18 cellular contexts compared by ENCODE assay signal in genomic region chrX:19541931-19542330, GRCh38. TPM values are rescaled to one million over a fixed set of nuclear protein-coding genes. Genes with fewer than 3 reads are reported as not detected.
DNase-seq lines count a peak whose midpoint lies in the region; ATAC-seq and TF ChIP-seq lines count a peak whose summit lies in the region.
"Had no signal": no experiment of that assay in that cellular context is flagged by ENCODE, and none has a peak within 500 bp of the region (broad histone marks: within the 10 kb centered on the region; RNA-seq: fewer than 3 reads in every experiment).

No MANE protein-coding gene starts in this region.

- H3K36me3 Mint-ChIP-seq in activated T-cell treated with anti-CD3 and anti-CD28 coated beads, Interleukin-2, amount 50 U/mL, for 24 hours (ENCODE audit: low read depth): peaks cover 68% of the 10 kb centered on the region
- H3K36me3 Mint-ChIP-seq in natural killer cell treated with Interleukin-12 subunit alpha and Interleukin-12 subunit beta and Interleukin-15 and Interleukin-18, amount 100 ng/mL, for 72 hours: peaks cover 11% of the 10 kb centered on the region
- no peaks in the 10 kb centered on the region for H3K36me3 Mint-ChIP-seq in natural killer cell
- H3K36me3 Mint-ChIP-seq in activated T-helper 17 cell treated with anti-CD3 and anti-CD28 coated beads, Interleukin-2, amount 50 U/mL, for 72 hours (ENCODE audit: low read depth): peaks cover 86% of the 10 kb centered on the region
- H3K36me3 Mint-ChIP-seq in stimulated activated effector memory CD8-positive, alpha-beta T cell treated with anti-CD3 and anti-CD28 coated beads, Interleukin-12 subunit alpha, Interleukin-12 subunit beta, amount 100 ng/mL, for 72 hours: peaks cover 93% of the 10 kb centered on the region

- H3K4me1 Mint-ChIP-seq in activated T-cell treated with anti-CD3 and anti-CD28 coated beads, Interleukin-2, amount 50 U/mL, for 24 hours (ENCODE audit: low read depth): peaks cover 3% of the 10 kb centered on the region
- H3K4me1 Mint-ChIP-seq in natural killer cell treated with Interleukin-12 subunit alpha and Interleukin-12 subunit beta and Interleukin-15 and Interleukin-18, amount 100 ng/mL, for 72 hours (ENCODE audit: low read depth in 2 of 2): peaks cover 8 to 18% of the 10 kb centered on the region in 2 donors
- H3K4me1 Mint-ChIP-seq in natural killer cell: peaks cover 0 to 18% of the 10 kb centered on the region in 2 donors
- peaks cover 17% of the 10 kb centered on the region for H3K4me1 Mint-ChIP-seq in activated T-helper 17 cell treated with anti-CD3 and anti-CD28 coated beads, Interleukin-2, amount 50 U/mL, for 72 hours
- peaks cover 36% of the 10 kb centered on the region for H3K4me1 Mint-ChIP-seq in stimulated activated effector memory CD8-positive, alpha-beta T cell treated with anti-CD3 and anti-CD28 coated beads, Interleukin-12 subunit alpha, Interleukin-12 subunit beta, amount 100 ng/mL, for 72 hours

- no peak for ATAC-seq in natural killer cell treated with Interleukin-12 subunit alpha and Interleukin-12 subunit beta and Interleukin-15 and Interleukin-18, amount 100 ng/mL, for 72 hours
- ATAC-seq in natural killer cell (no peak), GM19395 (IDR thresholded peaks at IDR 0.05; ENCODE audit: unreplicated experiment) (no peak)
- ATAC-seq in activated T-helper 17 cell treated with anti-CD3 and anti-CD28 coated beads, Interleukin-2, amount 50 U/mL, for 72 hours (replicated peaks): no peak
- ATAC-seq in stimulated activated effector memory CD8-positive, alpha-beta T cell treated with anti-CD3 and anti-CD28 coated beads, Interleukin-12 subunit alpha, Interleukin-12 subunit beta, amount 100 ng/mL, for 72 hours: no peak
- ATAC-seq: HCT116 had no signal

- H3K27me3 Mint-ChIP-seq in activated T-cell treated with anti-CD3 and anti-CD28 coated beads, Interleukin-2, amount 50 U/mL, for 24 hours: peaks cover 16% of the 10 kb centered on the region
- peaks cover 0 to 3% of the 10 kb centered on the region in 2 donors for H3K27me3 Mint-ChIP-seq in natural killer cell treated with Interleukin-12 subunit alpha and Interleukin-12 subunit beta and Interleukin-15 and Interleukin-18, amount 100 ng/mL, for 72 hours
- H3K27me3 Mint-ChIP-seq in natural killer cell (ENCODE audit: low read depth in 2 of 2): no peaks in the 10 kb centered on the region
- H3K27me3 Mint-ChIP-seq in activated T-helper 17 cell treated with anti-CD3 and anti-CD28 coated beads, Interleukin-2, amount 50 U/mL, for 72 hours: no peaks in the 10 kb centered on the region
- H3K27me3 Mint-ChIP-seq: CD4-positive, alpha-beta memory T cell had no signal

- intact Hi-C loops in natural killer cell (cut with micrococcal nuclease): loop anchor here (5.0 kb wide), 1 partner anchor 525 kb away; no protein-coding TSS in a partner anchor

- TF ChIP-seq CTCF in natural killer cell (IDR thresholded peaks at IDR 0.05): no peak

- H3K4me3 Mint-ChIP-seq in activated T-cell treated with anti-CD3 and anti-CD28 coated beads, Interleukin-2, amount 50 U/mL, for 24 hours: no peak overlapping the region
- no peak overlapping the region for H3K4me3 Mint-ChIP-seq in natural killer cell treated with Interleukin-12 subunit alpha and Interleukin-12 subunit beta and Interleukin-15 and Interleukin-18, amount 100 ng/mL, for 72 hours
- no peak overlapping the region for H3K4me3 Mint-ChIP-seq in natural killer cell
- no peak overlapping the region for H3K4me3 Mint-ChIP-seq in activated T-helper 17 cell treated with anti-CD3 and anti-CD28 coated beads, Interleukin-2, amount 50 U/mL, for 72 hours
- no peak overlapping the region for H3K4me3 Mint-ChIP-seq in stimulated activated effector memory CD8-positive, alpha-beta T cell treated with anti-CD3 and anti-CD28 coated beads, Interleukin-12 subunit alpha, Interleukin-12 subunit beta, amount 100 ng/mL, for 72 hours
- H3K4me3 Mint-ChIP-seq: HFFc6 had no signal

- H3K27ac Mint-ChIP-seq in activated T-cell treated with anti-CD3 and anti-CD28 coated beads, Interleukin-2, amount 50 U/mL, for 24 hours: peak overlapping the region; percentile 61
- peak overlapping the region; percentile 21 to 66 for H3K27ac Mint-ChIP-seq in natural killer cell treated with Interleukin-12 subunit alpha and Interleukin-12 subunit beta and Interleukin-15 and Interleukin-18, amount 100 ng/mL, for 72 hours
- peak overlapping the region in 1 of 2 donors; percentile 6 for H3K27ac Mint-ChIP-seq in natural killer cell
- H3K27ac Mint-ChIP-seq in activated T-helper 17 cell treated with anti-CD3 and anti-CD28 coated beads, Interleukin-2, amount 50 U/mL, for 72 hours: peak overlapping the region; percentile 19
- H3K27ac Mint-ChIP-seq in stimulated activated effector memory CD8-positive, alpha-beta T cell treated with anti-CD3 and anti-CD28 coated beads, Interleukin-12 subunit alpha, Interleukin-12 subunit beta, amount 100 ng/mL, for 72 hours: peak overlapping the region; percentile 88
- H3K27ac Mint-ChIP-seq: HFFc6 had no signal

- no peak for DNase-seq in activated T-cell treated with anti-CD3 and anti-CD28 coated beads, Interleukin-2, amount 50 U/mL, for 24 hours
- DNase-seq in activated T-cell treated with anti-CD3 and anti-CD28 coated beads, Interleukin-2, amount 50 U/mL, for 1 hour: no peak
- no peak for DNase-seq in natural killer cell treated with Interleukin-12 subunit alpha and Interleukin-12 subunit beta and Interleukin-15 and Interleukin-18, amount 100 ng/mL, for 72 hours (ENCODE audit: low spot score)
- DNase-seq in natural killer cell (no peak), dermis blood vessel endothelial cell (no peak)
- DNase-seq in stimulated activated effector memory CD8-positive, alpha-beta T cell treated with anti-CD3 and anti-CD28 coated beads, Interleukin-12 subunit alpha, Interleukin-12 subunit beta, amount 100 ng/mL, for 72 hours (ENCODE audit: low spot score in 2 of 2): no peak
- DNase-seq: ACHN; BE2C; CD4-positive, alpha-beta memory T cell; DMS153; DMS79; GDM1; GOT3; H7; HFFc6 had no signal

- H3K9me3 Mint-ChIP-seq in activated T-cell treated with anti-CD3 and anti-CD28 coated beads, Interleukin-2, amount 50 U/mL, for 24 hours: no peaks in the 10 kb centered on the region
- H3K9me3 Mint-ChIP-seq in natural killer cell treated with Interleukin-12 subunit alpha and Interleukin-12 subunit beta and Interleukin-15 and Interleukin-18, amount 100 ng/mL, for 72 hours: no peaks in the 10 kb centered on the region
- H3K9me3 Mint-ChIP-seq in natural killer cell: no peaks in the 10 kb centered on the region
- H3K9me3 Mint-ChIP-seq in activated T-helper 17 cell treated with anti-CD3 and anti-CD28 coated beads, Interleukin-2, amount 50 U/mL, for 72 hours: no peaks in the 10 kb centered on the region
- H3K9me3 Mint-ChIP-seq in stimulated activated effector memory CD8-positive, alpha-beta T cell treated with anti-CD3 and anti-CD28 coated beads, Interleukin-12 subunit alpha, Interleukin-12 subunit beta, amount 100 ng/mL, for 72 hours: no peaks in the 10 kb centered on the region
- H3K9me3 Mint-ChIP-seq: HFFc6 had no signal

RNA-seq across cellular contexts. Expression of gene MAP3K15, which starts 26.6 kb away (rescaled TPM):
- under 1 TPM in 1 of 2 donors, not detected in 1; 0.17 TPM for total RNA-seq in natural killer cell treated with Interleukin-12 subunit alpha and Interleukin-12 subunit beta and Interleukin-15 and Interleukin-18, amount 100 ng/mL, for 72 hours
- total RNA-seq in natural killer cell (under 1 TPM in 1 of 3 donors, not detected in 2; 0.18 TPM), dermis blood vessel endothelial cell (0.09 and 0.17 TPM in 2 replicates)
- 1 to 10 TPM in 1 of 2 donors, under 1 TPM in 1; 0.48 to 7.1 TPM for total RNA-seq in activated T-helper 17 cell treated with anti-CD3 and anti-CD28 coated beads, Interleukin-2, amount 50 U/mL, for 72 hours
- total RNA-seq: CD4-positive, alpha-beta memory T cell had no signal
